In genomic region chr3:56878046-56878445, GRCh38 we compare ENCODE assay signal across 10 cellular contexts.
DNase-seq lines count a peak whose midpoint lies in the region; ATAC-seq and TF ChIP-seq lines count a peak whose summit lies in the region.
"Had no signal": no experiment of that assay in that cellular context is flagged by ENCODE, and none has a peak within 500 bp of the region (broad histone marks: within the 10 kb centered on the region; RNA-seq: fewer than 3 reads in every experiment).

No MANE protein-coding gene starts in this region.

- H3K9me3 ChIP-seq in KOPT-K1 (ENCODE audit: insufficient read depth, low read length, poor library complexity, severe bottlenecking) = no peaks in the 10 kb centered on the region
- H3K9me3 ChIP-seq in breast epithelium = no peaks in the 10 kb centered on the region
- H3K9me3 ChIP-seq: uterus had no signal

- H3K36me3 ChIP-seq in KOPT-K1 (ENCODE audit: insufficient read depth, low read length) = 0 out of 2 replicates have a peak, but pooled peaks cover 13% of the 10 kb centered on the region
- no peaks in the 10 kb centered on the region for H3K36me3 ChIP-seq in breast epithelium
- H3K36me3 ChIP-seq: uterus had no signal

- H3K4me1 Mint-ChIP-seq in activated T-cell treated with anti-CD3 and anti-CD28 coated beads, Interleukin-2, amount 50 U/mL, for 72 hours (ENCODE audit: low read depth) = peaks cover 84% of the 10 kb centered on the region

- no peak for TF ChIP-seq CTCF in breast epithelium (IDR thresholded peaks at IDR 0.05)

- peaks cover 0 to 6% of the 10 kb centered on the region in 2 donors for H3K36me3 Mint-ChIP-seq in activated T-cell treated with anti-CD3 and anti-CD28 coated beads, Interleukin-2, amount 50 U/mL, for 72 hours (ENCODE audit: insufficient read depth in 2 of 2)

- TF ChIP-seq POLR2A in breast epithelium (IDR thresholded peaks at IDR 0.05) = no peak

- H3K4me3 ChIP-seq in breast epithelium = no peak overlapping the region
- H3K4me3 ChIP-seq: uterus had no signal

- H3K4me1 ChIP-seq in breast epithelium = no peaks in the 10 kb centered on the region
- H3K4me1 ChIP-seq: uterus had no signal

- ATAC-seq in activated T-cell treated with anti-CD3 and anti-CD28 coated beads, Interleukin-2, amount 50 U/mL, for 72 hours (replicated peaks in 1 of 2) = peak; percentile 94
- ATAC-seq in left cardiac atrium = peak; percentile 37 to 50
- ATAC-seq in GM21786 (IDR thresholded peaks at IDR 0.05; ENCODE audit: unreplicated experiment) = no peak

- H3K27ac ChIP-seq in KOPT-K1 (ENCODE audit: low read depth, low read length, poor library complexity, severe bottlenecking) = peak overlapping the region; percentile 51
- no peak overlapping the region for H3K27ac ChIP-seq in breast epithelium

- no peaks in the 10 kb centered on the region for H3K27me3 Mint-ChIP-seq in activated T-cell treated with anti-CD3 and anti-CD28 coated beads, Interleukin-2, amount 50 U/mL, for 72 hours (ENCODE audit: low read depth)

- H3K27ac Mint-ChIP-seq in activated T-cell treated with anti-CD3 and anti-CD28 coated beads, Interleukin-2, amount 50 U/mL, for 72 hours = peak overlapping the region; percentile 89

- peak overlapping the region; percentile 79 to 82 for H3K4me3 Mint-ChIP-seq in activated T-cell treated with anti-CD3 and anti-CD28 coated beads, Interleukin-2, amount 50 U/mL, for 72 hours

- no peaks in the 10 kb centered on the region for H3K9me3 Mint-ChIP-seq in activated T-cell treated with anti-CD3 and anti-CD28 coated beads, Interleukin-2, amount 50 U/mL, for 72 hours

- H3K27me3 ChIP-seq in breast epithelium = no peaks in the 10 kb centered on the region
- H3K27me3 ChIP-seq: uterus had no signal

- peak; percentile 67 to 73 for DNase-seq in activated T-cell treated with anti-CD3 and anti-CD28 coated beads, Interleukin-2, amount 50 U/mL, for 72 hours
- DNase-seq in left cardiac atrium (no peak), D341Med (ENCODE audit: low spot score) (no peak), SW480 (ENCODE audit: low spot score) (no peak), breast epithelium (ENCODE audit: low spot score in 2 of 2) (no peak)
- DNase-seq in stimulated activated CD8-positive, alpha-beta memory T cell treated with anti-CD3 and anti-CD28 coated beads, Interleukin-12 subunit alpha, Interleukin-12 subunit beta, amount 100 ng/mL, for 4 hours (ENCODE audit: low read depth) = peak; percentile 11
- DNase-seq: NCI-H2081 had no signal

- intact Hi-C loops in left cardiac atrium (cut with DNase I) (no loop called here), breast epithelium (cut with DNase I; ENCODE audit: low total_unique reads) (no loop called here)

Comparison
In these comparisons a context has a peak if more than half of its experiments do, and no peak if none do; other contexts are left out.
1. DNase-seq: peak in activated T-cell treated with anti-CD3 and anti-CD28 coated beads, Interleukin-2, amount 50 U/mL, for 72 hours (2 of 2) and stimulated activated CD8-positive, alpha-beta memory T cell treated with anti-CD3 and anti-CD28 coated beads, Interleukin-12 subunit alpha, Interleukin-12 subunit beta, amount 100 ng/mL, for 4 hours (single experiment); none in left cardiac atrium (single experiment), D341Med (single experiment), SW480 (single experiment) and breast epithelium (0 of 2).